In genomic region chr19:35213678-35214632, GRCh38 we compare ENCODE assay signal across 8 cellular contexts. TPM values are rescaled to one million over a fixed set of nuclear protein-coding genes. Genes with fewer than 3 reads are reported as not detected.
DNase-seq lines count a peak whose midpoint lies in the region; ATAC-seq, FAIRE-seq and TF ChIP-seq lines count a peak whose summit lies in the region.

No MANE protein-coding gene starts in this region.

- no peak overlapping the region for H3K9ac ChIP-seq in H9 (ENCODE audit: extremely low read depth, insufficient read length, low read length)

- no peak overlapping the region for H3K56ac ChIP-seq in H9 (ENCODE audit: insufficient read length, low read depth, low read length)

- no peak overlapping the region for H3K4me3 ChIP-seq in GM12864 (ENCODE audit: low read depth, low read length)
- no peak overlapping the region for H3K4me3 ChIP-seq in pancreas

- peak overlapping the region; percentile 92 for H3K27ac Mint-ChIP-seq in activated CD4-positive, alpha-beta memory T cell treated with anti-CD3 and anti-CD28 coated beads for 36 hours
- peak overlapping the region; percentile 98 to 100 for H3K27ac Mint-ChIP-seq in effector memory CD8-positive, alpha-beta T cell
- H3K27ac Mint-ChIP-seq in type B pancreatic cell (peak overlapping the region; percentile 48), H9 (no peak overlapping the region)

- H4K20me1 ChIP-seq in H9 (ENCODE audit: control insufficient read depth, insufficient read depth, insufficient read length), result no peaks in the 10 kb centered on the region

- CTCF ChIA-PET in activated CD4-positive, alpha-beta memory T cell treated with anti-CD3 and anti-CD28 coated beads for 36 hours (lab: Charles Lee), result interaction anchor here (1.0 to 1.9 kb wide), 2 partner anchors 30 to 147 kb away, joined by 4 to 5 read pairs; no protein-coding TSS in a partner anchor

- H3K4me1 Mint-ChIP-seq in activated CD4-positive, alpha-beta memory T cell treated with anti-CD3 and anti-CD28 coated beads for 36 hours (ENCODE audit: low read depth), result peaks cover 64% of the 10 kb centered on the region
- H3K4me1 Mint-ChIP-seq in effector memory CD8-positive, alpha-beta T cell (ENCODE audit: low read depth in 2 of 2), result peaks cover 39 to 41% of the 10 kb centered on the region in 2 donors
- H3K4me1 Mint-ChIP-seq in type B pancreatic cell (ENCODE audit: unreplicated experiment) (no peaks in the 10 kb centered on the region), H9 (peaks cover 13 to 16% of the 10 kb centered on the region in 2 experiments)

- ATAC-seq in HG03097 (IDR thresholded peaks at IDR 0.05; ENCODE audit: low FRiP score, unreplicated experiment) (peak; percentile 48), pancreas (peak; percentile 71 to 89 (median 82))
- peak; percentile 48 for ATAC-seq in effector memory CD8-positive, alpha-beta T cell (replicated peaks)

- H3K4me2 ChIP-seq in H9 (ENCODE audit: insufficient read depth, insufficient read length, low read length), result no peak overlapping the region

- no peak overlapping the region for H3K18ac ChIP-seq in H9 (ENCODE audit: insufficient read length, low read depth, low read length)

- peaks cover 10% of the 10 kb centered on the region for H3K9me3 Mint-ChIP-seq in activated CD4-positive, alpha-beta memory T cell treated with anti-CD3 and anti-CD28 coated beads for 36 hours
- H3K9me3 Mint-ChIP-seq in effector memory CD8-positive, alpha-beta T cell, result no peaks in the 10 kb centered on the region
- H3K9me3 Mint-ChIP-seq in type B pancreatic cell (no peaks in the 10 kb centered on the region), H9 (peaks cover 2 to 7% of the 10 kb centered on the region in 2 experiments; a peak in 4 of 5 replicates)

- H3K23ac ChIP-seq in H9 (ENCODE audit: insufficient read length, low read depth, low read length), result no peak overlapping the region

- DNase-seq in GM12864 (ENCODE audit: low read depth), result peak; percentile 80
- peak; percentile 11 for DNase-seq in NCI-H510A (lab: John Stamatoyannopoulos, UW)
- peak; percentile 89 for DNase-seq in activated CD4-positive, alpha-beta memory T cell treated with anti-CD3 and anti-CD28 coated beads for 36 hours
- peak; percentile 82 to 88 (median 82) for DNase-seq in effector memory CD8-positive, alpha-beta T cell
- peak; percentile 30 to 87 (median 58) for DNase-seq in pancreas
- no peak for DNase-seq in type B pancreatic cell (ENCODE audit: extremely low spot score, unreplicated experiment)
- no peak for DNase-seq in H9

- H3K14ac ChIP-seq in H9 (ENCODE audit: insufficient read depth, low read length), result no peak overlapping the region; the same call in 1 of the 2 replicates

- H4K5ac ChIP-seq in H9 (ENCODE audit: insufficient read length, low read depth, low read length), result no peak overlapping the region

- POLR2A ChIA-PET in activated CD4-positive, alpha-beta memory T cell treated with anti-CD3 and anti-CD28 coated beads for 36 hours (lab: Charles Lee), result interaction anchor here (0.8 to 1.3 kb wide), 3 partner anchors 26 to 73 kb away, joined by 4 to 6 read pairs (median 5); partner anchors contain the start of gene FXYD5

- H3K4ac ChIP-seq in H9 (ENCODE audit: low read depth, low read length), result no peak overlapping the region

- no peak overlapping the region for H2AFZ ChIP-seq in H9 (ENCODE audit: low read length)

- peaks cover 0 to 13% (median 0%) of the 10 kb centered on the region in 3 donors for H3K4me1 ChIP-seq in pancreas
- H3K4me1 ChIP-seq in H9 (ENCODE audit: insufficient read depth, low read length), result 0 out of 2 replicates have a peak, but pooled peaks cover 2% of the 10 kb centered on the region

- no peak overlapping the region for H3T11ph ChIP-seq in H9 (ENCODE audit: low read length)

- peaks cover 2% of the 10 kb centered on the region for H3K36me3 Mint-ChIP-seq in activated CD4-positive, alpha-beta memory T cell treated with anti-CD3 and anti-CD28 coated beads for 36 hours
- peaks cover 31% of the 10 kb centered on the region for H3K36me3 Mint-ChIP-seq in effector memory CD8-positive, alpha-beta T cell (ENCODE audit: insufficient read depth)
- H3K36me3 Mint-ChIP-seq in type B pancreatic cell (no peaks in the 10 kb centered on the region), H9 (ENCODE audit: insufficient read depth in 1 of 3, low read depth in 3 of 3) (peaks cover 0 to 2% (median 0%) of the 10 kb centered on the region in 3 experiments; a peak in 1 of 7 replicates)

- H3K27ac ChIP-seq in pancreas, result peak overlapping the region in 3 of 4 donors; percentile 40 to 78 (median 64)
- no peak overlapping the region for H3K27ac ChIP-seq in H9 (ENCODE audit: insufficient read length, low read depth, low read length)

- H4K91ac ChIP-seq in H9 (ENCODE audit: insufficient read length, low read depth, low read length), result no peak overlapping the region

- no peaks in the 10 kb centered on the region for H3K36me3 ChIP-seq in pancreas

- no peaks in the 10 kb centered on the region for H3K27me3 ChIP-seq in pancreas
- no peaks in the 10 kb centered on the region for H3K27me3 ChIP-seq in H9 (ENCODE audit: insufficient read depth, low read length)

- intact Hi-C loops in activated CD4-positive, alpha-beta memory T cell treated with anti-CD3 and anti-CD28 coated beads for 36 hours (cut with micrococcal nuclease), result loop anchor here (1.0 to 10.0 kb wide), 6 partner anchors 9 to 498 kb away; partner anchors contain the start of gene USF2
- intact Hi-C loops in pancreas (cut with DNase I), result no loop called here

- H3K4me3 Mint-ChIP-seq in activated CD4-positive, alpha-beta memory T cell treated with anti-CD3 and anti-CD28 coated beads for 36 hours, result peak overlapping the region; percentile 35
- peak overlapping the region; percentile 59 to 81 for H3K4me3 Mint-ChIP-seq in effector memory CD8-positive, alpha-beta T cell
- H3K4me3 Mint-ChIP-seq in type B pancreatic cell (no peak overlapping the region), H9 (no peak overlapping the region)

- H3K79me2 ChIP-seq in H9 (ENCODE audit: insufficient read depth, low read length), result no peaks in the 10 kb centered on the region

- H3K9me3 ChIP-seq in pancreas (no peaks in the 10 kb centered on the region), H9 (ENCODE audit: control insufficient read depth, low read depth, low read length) (no peaks in the 10 kb centered on the region)

- no peak for FAIRE-seq in pancreas (lab: Jason Lieb, UNC)

- H2BK15ac ChIP-seq in H9 (ENCODE audit: low read depth, low read length), result no peak overlapping the region

- WGBS in pancreas, 2 donors, result 31 to 32% methylated on average over 21 of the region's 21 CpGs
- no CpG with 5 or more reads among the region's 21 CpGs for WGBS in H9 (ENCODE audit: extremely low coverage, insufficient read length, low lambda C conversion rate)

- no peak overlapping the region for H2BK20ac ChIP-seq in H9 (ENCODE audit: low read depth, low read length, poor library complexity, severe bottlenecking)

- no peak overlapping the region for H2BK5ac ChIP-seq in H9 (ENCODE audit: insufficient read length, low read length)

- H2AK5ac ChIP-seq in H9 (ENCODE audit: insufficient read length, low read length), result no peak overlapping the region

- H2BK120ac ChIP-seq in H9 (ENCODE audit: low read depth, low read length, poor library complexity, severe bottlenecking), result no peak overlapping the region

- TF ChIP-seq CTCF in GM12864 (IDR thresholded peaks at IDR 0.05; ENCODE audit: low read depth, low read length, missing control alignments) (no peak), pancreas (IDR thresholded peaks at IDR 0.05) (no peak), type B pancreatic cell (conservative IDR thresholded peaks at IDR 0.05) (no peak), H9 (conservative IDR thresholded peaks at IDR 0.05) (no peak)

- no peak overlapping the region for H4K8ac ChIP-seq in H9 (replicated peaks; ENCODE audit: insufficient read length, low read depth, low read length)

- H3K27me3 Mint-ChIP-seq in activated CD4-positive, alpha-beta memory T cell treated with anti-CD3 and anti-CD28 coated beads for 36 hours, result no peaks in the 10 kb centered on the region
- H3K27me3 Mint-ChIP-seq in effector memory CD8-positive, alpha-beta T cell, result no peaks in the 10 kb centered on the region
- no peaks in the 10 kb centered on the region for H3K27me3 Mint-ChIP-seq in type B pancreatic cell
- H3K27me3 Mint-ChIP-seq in H9 (ENCODE audit: low read depth), result peaks cover 1% of the 10 kb centered on the region; the same call in 1 of the 2 replicates

- H3K79me1 ChIP-seq in H9 (ENCODE audit: insufficient read depth, low read depth, low read length, poor library complexity, severe bottlenecking), result no peaks in the 10 kb centered on the region

- no peaks in the 10 kb centered on the region for H3K23me2 ChIP-seq in H9 (ENCODE audit: insufficient read length, low read depth, low read length, poor library complexity, severe bottlenecking)

- no peak overlapping the region for H2BK12ac ChIP-seq in H9 (ENCODE audit: insufficient read length, low read depth, low read length)

RNA-seq across cellular contexts. Expression of gene FAM187B, which starts 14.6 kb away (rescaled TPM):
- under 1 TPM in 1 of 2 experiments, not detected in 1; 0.19 TPM for total RNA-seq in activated CD4-positive, alpha-beta memory T cell treated with anti-CD3 and anti-CD28 coated beads for 36 hours
- total RNA-seq in pancreas, result not detected
- polyA plus RNA-seq in pancreas, result not detected
- not detected in 2 replicates for total RNA-seq in type B pancreatic cell (ENCODE audit: low replicate concordance)
- not detected in 2 replicates for total RNA-seq in H9 (2021)

RNA-seq across cellular contexts. Expression of gene LSR, which starts 34.8 kb away (rescaled TPM):
- total RNA-seq in activated CD4-positive, alpha-beta memory T cell treated with anti-CD3 and anti-CD28 coated beads for 36 hours, result 10 to 100 TPM; 25.4 to 28.7 TPM
- total RNA-seq in pancreas (100 to 1,000 TPM in 1 of 6 donors, 10 to 100 TPM in 5; 51.6 to 103 (median 67.0) TPM), type B pancreatic cell (ENCODE audit: low replicate concordance) (78.5 and 155 TPM in 2 replicates), H9 (2021) (151 and 152 TPM in 2 replicates)
- polyA plus RNA-seq in pancreas, result 10 to 100 TPM; 46.1 to 67.5 TPM

RNA-seq across cellular contexts. Expression of gene USF2, which starts 54.8 kb away (rescaled TPM):
- 100 to 1,000 TPM; 117 to 121 TPM for total RNA-seq in activated CD4-positive, alpha-beta memory T cell treated with anti-CD3 and anti-CD28 coated beads for 36 hours
- total RNA-seq in pancreas (10 to 100 TPM; 46.4 to 84.9 (median 59.8) TPM), type B pancreatic cell (ENCODE audit: low replicate concordance) (107 and 133 TPM in 2 replicates), H9 (2021) (113 and 123 TPM in 2 replicates)
- polyA plus RNA-seq in pancreas, result 100 to 1,000 TPM; 106 to 112 TPM

RNA-seq across cellular contexts. Expression of gene FXYD5, which starts 59.4 kb away (rescaled TPM):
- total RNA-seq in activated CD4-positive, alpha-beta memory T cell treated with anti-CD3 and anti-CD28 coated beads for 36 hours, result 100 to 1,000 TPM; 334 to 360 TPM
- total RNA-seq in pancreas (10 to 100 TPM in 3 of 6 donors, 1 to 10 TPM in 3; 2.6 to 34.1 (median 9.2) TPM), type B pancreatic cell (ENCODE audit: low replicate concordance) (24.2 and 92.8 TPM in 2 replicates), H9 (2021) (83.7 and 100 TPM in 2 replicates)
- 100 to 1,000 TPM in 1 of 2 donors, 10 to 100 TPM in 1; 31.9 to 101 TPM for polyA plus RNA-seq in pancreas

Comparison
In these comparisons a context has a peak if more than half of its experiments do, and no peak if none do; other contexts are left out.
1. DNase-seq: peak in GM12864 (single experiment), NCI-H510A (single experiment), activated CD4-positive, alpha-beta memory T cell treated with anti-CD3 and anti-CD28 coated beads for 36 hours (single experiment), effector memory CD8-positive, alpha-beta T cell (3 of 3) and pancreas (6 of 6); none in type B pancreatic cell (single experiment) and H9 (single experiment).
2. H3K27ac Mint-ChIP-seq: peak in activated CD4-positive, alpha-beta memory T cell treated with anti-CD3 and anti-CD28 coated beads for 36 hours (single experiment), effector memory CD8-positive, alpha-beta T cell (2 of 2) and type B pancreatic cell (single experiment); none in H9 (0 of 3).
3. H3K4me3 Mint-ChIP-seq: peak in activated CD4-positive, alpha-beta memory T cell treated with anti-CD3 and anti-CD28 coated beads for 36 hours (single experiment) and effector memory CD8-positive, alpha-beta T cell (2 of 2); none in type B pancreatic cell (single experiment) and H9 (0 of 2).
4. Peak in every context shown above with its lines, with median percentiles within 50 percentile points of each other: ATAC-seq.